In genomic region chr1:87478231-87478630, GRCh38 we compare ENCODE assay signal across 12 cellular contexts.
DNase-seq lines count a peak whose midpoint lies in the region; ATAC-seq, FAIRE-seq and TF ChIP-seq lines count a peak whose summit lies in the region.
"Had no signal": no experiment of that assay in that cellular context is flagged by ENCODE, and none has a peak within 500 bp of the region (broad histone marks: within the 10 kb centered on the region; RNA-seq: fewer than 3 reads in every experiment).

No MANE protein-coding gene starts in this region.

- peaks cover 0 to 1% (median 0%) of the 10 kb centered on the region in 3 donors for H3K27me3 Mint-ChIP-seq in CD14-positive monocyte (ENCODE audit: low read depth in 3 of 3)

- H3K27ac ChIP-seq in upper lobe of right lung: no peak overlapping the region
- H3K27ac ChIP-seq: ovary had no signal

- ATAC-seq in Right ventricle myocardium inferior (peak; percentile 87), upper lobe of right lung (peak; percentile 25), HG03442 (IDR thresholded peaks at IDR 0.05; ENCODE audit: unreplicated experiment) (no peak)

- no peaks in the 10 kb centered on the region for H3K36me3 ChIP-seq in bronchial epithelial cell (ENCODE audit: control insufficient read depth, insufficient read depth, low read length)
- H3K36me3 ChIP-seq in upper lobe of right lung: no peaks in the 10 kb centered on the region
- H3K36me3 ChIP-seq: ovary had no signal

- H3K27me3 ChIP-seq in bronchial epithelial cell (ENCODE audit: control insufficient read depth, insufficient read depth, low read length) (no peaks in the 10 kb centered on the region), upper lobe of right lung (no peaks in the 10 kb centered on the region)

- DNase-seq in Right ventricle myocardium inferior (ENCODE audit: missing footprints) (peak; percentile 65), cardiac septum (ENCODE audit: low spot score) (no peak), bronchial epithelial cell (ENCODE audit: low read depth) (peak; percentile 27), islet precursor cell (peak; percentile 76), upper lobe of right lung (no peak), GM20000 (ENCODE audit: low spot score) (no peak), CD14-positive monocyte (ENCODE audit: low spot score) (no peak)
- DNase-seq: activated CD4-positive, alpha-beta T cell treated with anti-CD3 and anti-CD28 coated beads, Interleukin-2, amount 50 U/mL, for 4 hours; AML-193; NCI-H1436 treated with DMSO at 0.1 percent for 48 hours had no signal

- H3K4me1 Mint-ChIP-seq in CD14-positive monocyte: no peaks in the 10 kb centered on the region

- H3K9me3 ChIP-seq in upper lobe of right lung: no peaks in the 10 kb centered on the region
- H3K9me3 ChIP-seq: ovary had no signal

- H3K36me3 Mint-ChIP-seq in CD14-positive monocyte: no peaks in the 10 kb centered on the region

- H3K4me3 Mint-ChIP-seq in CD14-positive monocyte: no peak overlapping the region

- no peak for FAIRE-seq in bronchial epithelial cell (lab: Jason Lieb, UNC)

- no peak overlapping the region for H3K27ac Mint-ChIP-seq in CD14-positive monocyte

- H3K4me1 ChIP-seq in upper lobe of right lung: no peaks in the 10 kb centered on the region

- TF ChIP-seq CTCF in bronchial epithelial cell (IDR thresholded peaks at IDR 0.05; ENCODE audit: insufficient read depth, low read length, severe bottlenecking): no peak
- TF ChIP-seq CTCF in upper lobe of right lung (IDR thresholded peaks at IDR 0.05): peak; percentile 11
- no peak for TF ChIP-seq CTCF in GM20000 (IDR thresholded peaks at IDR 0.05; ENCODE audit: extremely low read depth, missing control alignments)
- no peak for TF ChIP-seq CTCF in CD14-positive monocyte (IDR thresholded peaks at IDR 0.05)

- intact Hi-C loops in Right ventricle myocardium inferior (cut with DNase I) (no loop called here), cardiac septum (cut with DNase I) (no loop called here), upper lobe of right lung (cut with DNase I) (no loop called here), CD14-positive monocyte (cut with micrococcal nuclease) (no loop called here)

- H3K4me3 ChIP-seq in bronchial epithelial cell (ENCODE audit: low read depth, low read length): no peak overlapping the region
- no peak overlapping the region for H3K4me3 ChIP-seq in upper lobe of right lung
- H3K4me3 ChIP-seq: ovary had no signal

- H3K9me3 Mint-ChIP-seq in CD14-positive monocyte: peaks cover 0 to 2% (median 0%) of the 10 kb centered on the region in 7 donors

Comparison
In these comparisons a context has a peak if more than half of its experiments do, and no peak if none do; other contexts are left out.
1. DNase-seq: peak in Right ventricle myocardium inferior (single experiment), bronchial epithelial cell (single experiment) and islet precursor cell (single experiment); none in cardiac septum (single experiment), upper lobe of right lung (single experiment), GM20000 (single experiment) and CD14-positive monocyte (single experiment).